29 cellular contexts compared by ENCODE assay signal in the genomic region with DNA sequence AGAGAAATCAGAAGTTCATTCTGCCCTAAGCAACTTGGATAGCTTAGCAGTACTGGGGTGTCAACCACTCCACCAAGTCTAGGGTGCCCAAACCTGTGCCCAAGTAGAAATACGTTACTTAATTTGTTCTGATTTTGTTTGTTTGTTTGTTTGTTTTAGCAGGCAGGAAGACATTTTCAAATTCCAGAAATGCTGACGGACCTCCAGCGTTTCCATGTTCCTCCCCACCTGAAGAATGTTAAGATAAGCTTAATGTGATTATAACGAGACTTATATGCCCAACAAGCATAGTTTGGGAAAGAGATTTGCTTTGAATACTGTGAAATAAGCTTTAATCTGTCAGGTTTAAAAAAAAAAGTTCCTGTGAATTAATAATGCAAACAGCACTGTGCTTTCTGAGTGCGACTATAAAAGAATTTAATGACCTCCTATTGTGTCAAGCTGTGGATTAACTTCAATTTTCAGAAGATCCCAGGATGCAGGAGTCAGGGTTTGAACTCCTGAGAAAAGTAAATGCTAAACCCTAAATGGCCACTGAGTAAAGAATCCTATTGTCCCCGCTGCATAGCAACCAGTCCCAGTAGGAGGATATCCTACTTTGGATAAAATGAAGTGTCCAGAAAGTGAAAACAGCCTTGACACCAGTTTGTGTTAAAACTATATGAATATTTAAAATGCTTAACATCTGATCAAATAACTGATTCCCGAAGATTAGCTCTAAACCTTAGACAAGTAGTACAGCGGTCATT. TPM values are rescaled to one million over a fixed set of nuclear protein-coding genes. Genes with fewer than 3 reads are reported as not detected.
DNase-seq lines count a peak whose midpoint lies in the region; ATAC-seq, FAIRE-seq and TF ChIP-seq lines count a peak whose summit lies in the region.
"Had no signal": no experiment of that assay in that cellular context is flagged by ENCODE, and none has a peak within 500 bp of the region (broad histone marks: within the 10 kb centered on the region; RNA-seq: fewer than 3 reads in every experiment).

No MANE protein-coding gene starts in this region.

- H3K9ac ChIP-seq in HUES48 (ENCODE audit: low read depth, low read length) = no peak overlapping the region
- H3K9ac ChIP-seq in astrocyte (ENCODE audit: low read length) = no peak overlapping the region
- H3K9ac ChIP-seq in mesendoderm (ENCODE audit: low read length) = no peak overlapping the region
- H3K9ac ChIP-seq: BLaER1 treated with 17β-estradiol and CSF1 and Interleukin-3, amounts not matched to agents 10 nM and 100 nM had no signal

- peaks cover 10% of the 10 kb centered on the region for H3K27me3 Mint-ChIP-seq in astrocyte (ENCODE audit: low read depth, unreplicated experiment)

- H3K79me1 ChIP-seq in mesendoderm (ENCODE audit: low read length) = no peaks in the 10 kb centered on the region

- no peaks in the 10 kb centered on the region for H3K36me3 Mint-ChIP-seq in astrocyte (ENCODE audit: low read depth, unreplicated experiment)

- no peaks in the 10 kb centered on the region for H3K79me2 ChIP-seq in ACC112 (ENCODE audit: control insufficient read depth, insufficient read depth, low read length, unreplicated experiment)
- H3K79me2 ChIP-seq in astrocyte (ENCODE audit: insufficient read depth, low read length) = no peaks in the 10 kb centered on the region
- no peaks in the 10 kb centered on the region for H3K79me2 ChIP-seq in mesendoderm (ENCODE audit: control insufficient read depth, insufficient read depth, low read length)

- ATAC-seq in GM18517 (IDR thresholded peaks at IDR 0.05; ENCODE audit: unreplicated experiment) (no peak), GM18511 (IDR thresholded peaks at IDR 0.05; ENCODE audit: unreplicated experiment) (no peak)

- H2AFZ ChIP-seq in ACC112 (ENCODE audit: low read length, unreplicated experiment) = peak overlapping the region; percentile 7
- no peak overlapping the region for H2AFZ ChIP-seq in astrocyte (ENCODE audit: low read depth, low read length)

- no peak overlapping the region for H3K4ac ChIP-seq in mesendoderm (ENCODE audit: low read depth, low read length)

- no peak overlapping the region for H2BK15ac ChIP-seq in mesendoderm (replicated peaks; ENCODE audit: low read depth)

- WGBS in mesendoderm (ENCODE audit: extremely low coverage, insufficient coverage, low lambda C conversion rate) = no CpG with 5 or more reads among the region's 8 CpGs

- H3K23ac ChIP-seq in mesendoderm (ENCODE audit: low read length) = no peak overlapping the region

- H3K18ac ChIP-seq in mesendoderm (ENCODE audit: low read length) = no peak overlapping the region

- no peak overlapping the region for H2BK5ac ChIP-seq in mesendoderm (ENCODE audit: low read length)

- H3K4me1 Mint-ChIP-seq in astrocyte (ENCODE audit: low read depth, unreplicated experiment) = peaks cover 8% of the 10 kb centered on the region

- no peak overlapping the region for H4K8ac ChIP-seq in mesendoderm (ENCODE audit: low read depth, low read length)

- FAIRE-seq in astrocyte (lab: Jason Lieb, UNC) = no peak
- FAIRE-seq: D721Med, GM12878, GM19239 had no signal

- H3K4me3 ChIP-seq in ACC112 (ENCODE audit: low read depth, low read length) (no peak overlapping the region), HUES48 (ENCODE audit: low read depth, low read length) (no peak overlapping the region), astrocyte (ENCODE audit: insufficient read depth, low read depth, low read length) (no peak overlapping the region), mesendoderm (ENCODE audit: low read length) (no peak overlapping the region)
- H3K4me3 ChIP-seq: BLaER1 treated with 17β-estradiol and CSF1 and Interleukin-3, amounts not matched to agents 10 nM and 100 nM; GM12878 had no signal

- no peaks in the 10 kb centered on the region for H4K20me1 ChIP-seq in astrocyte (ENCODE audit: insufficient read depth, low read length)
- H4K20me1 ChIP-seq: BLaER1 treated with 17β-estradiol and CSF1 and Interleukin-3, amounts not matched to agents 10 nM and 100 nM had no signal

- no peaks in the 10 kb centered on the region for H3K36me3 ChIP-seq in ACC112 (ENCODE audit: insufficient read depth, low read length)
- no peaks in the 10 kb centered on the region for H3K36me3 ChIP-seq in HUES48 (ENCODE audit: control insufficient read depth, insufficient read depth, low read length)
- no peaks in the 10 kb centered on the region for H3K36me3 ChIP-seq in astrocyte (ENCODE audit: insufficient read depth, low read length)
- H3K36me3 ChIP-seq in mesendoderm (ENCODE audit: control insufficient read depth, insufficient read depth, low read length) = no peaks in the 10 kb centered on the region
- H3K36me3 ChIP-seq: BLaER1 treated with 17β-estradiol and CSF1 and Interleukin-3, amounts not matched to agents 10 nM and 100 nM had no signal

- no peak overlapping the region for H3K56ac ChIP-seq in mesendoderm (ENCODE audit: low read length)

- peaks cover 12% of the 10 kb centered on the region for H3K9me3 Mint-ChIP-seq in astrocyte (ENCODE audit: unreplicated experiment)
- H3K9me3 Mint-ChIP-seq: CD4-positive, alpha-beta T cell had no signal

- H3K27ac Mint-ChIP-seq in astrocyte (ENCODE audit: unreplicated experiment) = no peak overlapping the region
- H3K27ac Mint-ChIP-seq: CD4-positive, alpha-beta T cell; HFFc6 had no signal

- peaks cover 20% of the 10 kb centered on the region; the same call in 1 of the 2 replicates for H3K9me3 ChIP-seq in HUES48 (ENCODE audit: control insufficient read depth, insufficient read depth, low read length)
- H3K9me3 ChIP-seq in astrocyte (ENCODE audit: insufficient read depth, low read depth, low read length) = no peaks in the 10 kb centered on the region

- peak overlapping the region; percentile 73 for H3K4me2 ChIP-seq in astrocyte (ENCODE audit: low read length)
- H3K4me2 ChIP-seq in mesendoderm (ENCODE audit: low read length) = no peak overlapping the region

- DNase-seq in astrocyte (ENCODE audit: low read depth) (no peak), mesendoderm (peak; percentile 28)
- DNase-seq in stimulated activated CD4-positive, alpha-beta T cell treated with anti-CD3 and anti-CD28 coated beads, Interleukin-4, amount 100 ng/mL, for 4 hours = no peak
- DNase-seq in NK-92 treated with Interleukin-12 subunit alpha and Interleukin-12 subunit beta, amount 100 ng/mL, for 24 hours (lab: John Stamatoyannopoulos, UW) = no peak
- DNase-seq: AML-193; CD4-positive, alpha-beta T cell; DMS53; GDM1; Karpas-422; NCI-H1092; NCI-H1417 treated with DMSO at 0.1 percent for 48 hours; NCI-H1694 treated with DMSO at 0.1 percent for 48 hours; NCI-H524 treated with DMSO at 0.1 percent for 48 hours; NCI-H82; Right ventricle myocardium superior; RPMI8226; T-helper 1 cell had no signal

- H3K27ac ChIP-seq in ACC112 (ENCODE audit: low read depth, low read length) (peak overlapping the region; percentile 81), HUES48 (ENCODE audit: low read depth, low read length) (peak overlapping the region; percentile 87), astrocyte (ENCODE audit: low read depth, low read length) (no peak overlapping the region), mesendoderm (ENCODE audit: low read depth, low read length) (no peak overlapping the region)
- H3K27ac ChIP-seq: BLaER1 treated with 17β-estradiol and CSF1 and Interleukin-3, amounts not matched to agents 10 nM and 100 nM had no signal

- TF ChIP-seq CTCF in astrocyte (IDR thresholded peaks at IDR 0.05; ENCODE audit: insufficient read depth, low read depth, low read length) = no peak

- no peak overlapping the region for H2BK120ac ChIP-seq in mesendoderm (ENCODE audit: low read depth, low read length)

- H2AK5ac ChIP-seq in mesendoderm (ENCODE audit: low read length) = no peak overlapping the region

- no peak overlapping the region for H3K4me3 Mint-ChIP-seq in astrocyte (ENCODE audit: unreplicated experiment)
- H3K4me3 Mint-ChIP-seq: CD4-positive, alpha-beta T cell; H9 had no signal

- no peak overlapping the region for H4K5ac ChIP-seq in mesendoderm (ENCODE audit: low read length)

- H3K4me1 ChIP-seq in ACC112 (ENCODE audit: control insufficient read depth, insufficient read depth, low read length, unreplicated experiment) = peaks cover 23% of the 10 kb centered on the region
- H3K4me1 ChIP-seq in HUES48 (ENCODE audit: control insufficient read depth, insufficient read depth, low read length) = peaks cover 7% of the 10 kb centered on the region; the same call in 1 of the 2 replicates
- H3K4me1 ChIP-seq in astrocyte (ENCODE audit: insufficient read depth, low read length) = peaks cover 19% of the 10 kb centered on the region
- no peaks in the 10 kb centered on the region for H3K4me1 ChIP-seq in mesendoderm (ENCODE audit: control insufficient read depth, low read depth, low read length)

- no peaks in the 10 kb centered on the region for H3K27me3 ChIP-seq in ACC112 (ENCODE audit: insufficient read depth, low read length)
- no peaks in the 10 kb centered on the region for H3K27me3 ChIP-seq in HUES48 (ENCODE audit: control insufficient read depth, insufficient read depth, low read length)
- no peaks in the 10 kb centered on the region for H3K27me3 ChIP-seq in astrocyte (ENCODE audit: insufficient read depth, low read length)
- H3K27me3 ChIP-seq in mesendoderm (ENCODE audit: insufficient read depth, low read length, poor library complexity) = no peaks in the 10 kb centered on the region
- H3K27me3 ChIP-seq: BLaER1 treated with 17β-estradiol and CSF1 and Interleukin-3, amounts not matched to agents 10 nM and 100 nM had no signal

RNA-seq across cellular contexts. Expression of a gene that starts 56.4 kb away (rescaled TPM):
- total RNA-seq in astrocyte = not detected in 2 replicates
- not detected for polyA plus RNA-seq in mesendoderm (2013, experiment 1 of 2)
- not detected for polyA plus RNA-seq in mesendoderm (2013, experiment 2 of 2)
- total RNA-seq: A172; CD4-positive, alpha-beta T cell; Daoy; GM12878; H9; HFFc6; Right ventricle myocardium superior had no signal
- polyA plus RNA-seq: GM12878 had no signal

Comparison
In these comparisons a context has a peak if more than half of its experiments do, and no peak if none do; other contexts are left out.
1. H3K27ac ChIP-seq: peak in ACC112 (single experiment) and HUES48 (single experiment); none in astrocyte (single experiment) and mesendoderm (single experiment).